In genomic region chr6:99184696-99185095, GRCh38 we compare ENCODE assay signal across 31 cellular contexts.
"Had no signal": no experiment of that assay in that cellular context is flagged by ENCODE, and none has a peak within 500 bp of the region (broad histone marks: within the 10 kb centered on the region; RNA-seq: fewer than 3 reads in every experiment).

No MANE protein-coding gene starts in this region.

- H2AFZ ChIP-seq: hepatocyte had no signal

- FAIRE-seq: islet of Langerhans had no signal

- H3K27ac ChIP-seq: epithelial cell of prostate, gastroesophageal sphincter, heart left ventricle, hepatocyte, lower lobe of right lung, prostate gland, right atrium auricular region, thyroid gland had no signal

- H3K9me3 ChIP-seq: prostate gland, thyroid gland had no signal

- ATAC-seq: esophagus mucosa; gastroesophageal sphincter; left colon; lower lobe of right lung; mucosa of descending colon; natural killer cell treated with Interleukin-12 subunit alpha and Interleukin-12 subunit beta and Interleukin-15 and Interleukin-18, amount 100 ng/mL, for 72 hours; sciatic nerve; stimulated activated naive CD8-positive, alpha-beta T cell treated with anti-CD3 and anti-CD28 coated beads, Interleukin-15, amount 100 ng/mL, for 72 hours had no signal

- H3K4me3 Mint-ChIP-seq: memory B cell; naive B cell; natural killer cell treated with Interleukin-12 subunit alpha and Interleukin-12 subunit beta and Interleukin-15 and Interleukin-18, amount 100 ng/mL, for 72 hours; neural crest cell; stimulated activated naive CD8-positive, alpha-beta T cell treated with anti-CD3 and anti-CD28 coated beads, Interleukin-15, amount 100 ng/mL, for 72 hours; type B pancreatic cell had no signal

- H3K27ac Mint-ChIP-seq: memory B cell; naive B cell; natural killer cell treated with Interleukin-12 subunit alpha and Interleukin-12 subunit beta and Interleukin-15 and Interleukin-18, amount 100 ng/mL, for 72 hours; stimulated activated naive CD8-positive, alpha-beta T cell treated with anti-CD3 and anti-CD28 coated beads, Interleukin-15, amount 100 ng/mL, for 72 hours; type B pancreatic cell had no signal

- H3K4me3 ChIP-seq: gastroesophageal sphincter, heart left ventricle, hepatocyte, lower lobe of right lung, mucosa of descending colon, prostate gland, right atrium auricular region, smooth muscle cell, thyroid gland had no signal

- H3K36me3 Mint-ChIP-seq: memory B cell, type B pancreatic cell had no signal

- H3K4me1 ChIP-seq: gastroesophageal sphincter, lower lobe of right lung, prostate gland had no signal

- H3K27me3 ChIP-seq: gastroesophageal sphincter, heart left ventricle, hepatocyte, right atrium auricular region, thyroid gland had no signal

- H3K79me2 ChIP-seq: hepatocyte had no signal

- H3K36me3 ChIP-seq: gastroesophageal sphincter, heart left ventricle, lower lobe of right lung, prostate gland, right atrium auricular region, thyroid gland had no signal

- H3K4me1 Mint-ChIP-seq: memory B cell, naive B cell, neural crest cell had no signal

- H3K27me3 Mint-ChIP-seq: memory B cell; natural killer cell treated with Interleukin-12 subunit alpha and Interleukin-12 subunit beta and Interleukin-15 and Interleukin-18, amount 100 ng/mL, for 72 hours; type B pancreatic cell had no signal

- DNase-seq: cerebellar nuclear complex; cortex of kidney; foreskin fibroblast; heart left ventricle; kidney glomerular epithelial cell; left colon; left ventricle myocardium superior; lower lobe of right lung; mucosa of descending colon; naive B cell; nucleus accumbens; stimulated activated CD4-positive, alpha-beta T cell treated with anti-CD3 and anti-CD28 coated beads, Interleukin-12 subunit alpha, Interleukin-12 subunit beta, amount 100 ng/mL, for 4 hours; stimulated activated CD4-positive, alpha-beta T cell treated with anti-CD3 and anti-CD28 coated beads, Interleukin-1b, Interleukin-23, amount 100 ng/mL, for 48 hours; stimulated activated CD4-positive, alpha-beta T cell treated with anti-CD3 and anti-CD28 coated beads, Interleukin-4, amount 100 ng/mL, for 1 hour; stimulated activated CD8-positive, alpha-beta memory T cell treated with anti-CD3 and anti-CD28 coated beads, Interleukin-4, amount 100 ng/mL, for 48 hours; stimulated activated naive CD4-positive, alpha-beta T cell; stimulated activated naive CD8-positive, alpha-beta T cell treated with anti-CD3 and anti-CD28 coated beads, Interleukin-15, amount 100 ng/mL, for 72 hours; thyroid gland had no signal

- H3K4me2 ChIP-seq: hepatocyte, smooth muscle cell had no signal
